ENCODE assay signal across 8 cellular contexts in the genomic region with DNA sequence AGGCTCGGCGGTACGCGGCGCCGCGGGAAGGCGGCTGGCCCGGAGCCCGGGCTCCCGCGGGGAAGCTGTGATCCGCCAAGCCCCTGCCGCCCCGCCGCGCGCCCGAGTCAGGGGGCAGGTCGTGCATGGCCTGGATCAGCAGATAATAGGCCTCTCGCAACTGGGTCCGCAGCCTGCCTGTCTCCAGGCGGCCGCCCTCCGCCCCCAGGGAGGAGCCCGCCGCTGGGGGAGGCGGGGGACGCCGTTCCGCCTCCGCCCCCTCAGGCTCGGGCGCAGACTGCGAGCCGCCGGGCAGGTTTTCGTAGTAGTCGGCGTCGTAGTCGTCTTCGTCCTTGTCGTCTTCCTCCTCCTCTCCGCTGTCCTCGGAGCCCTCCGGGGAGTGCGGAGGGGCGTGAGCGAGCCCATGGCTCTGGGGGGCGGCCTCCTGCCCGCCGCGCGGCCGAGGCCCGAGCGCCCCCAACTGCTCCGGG. TPM values are rescaled to one million over a fixed set of nuclear protein-coding genes. Genes with fewer than 3 reads are reported as not detected.
A peak's percentile ranks its signal among the peaks of the same experiment; 100 is the strongest.
DNase-seq lines count a peak whose midpoint lies in the region; ATAC-seq, FAIRE-seq and TF ChIP-seq lines count a peak whose summit lies in the region.

A gene with protein sequence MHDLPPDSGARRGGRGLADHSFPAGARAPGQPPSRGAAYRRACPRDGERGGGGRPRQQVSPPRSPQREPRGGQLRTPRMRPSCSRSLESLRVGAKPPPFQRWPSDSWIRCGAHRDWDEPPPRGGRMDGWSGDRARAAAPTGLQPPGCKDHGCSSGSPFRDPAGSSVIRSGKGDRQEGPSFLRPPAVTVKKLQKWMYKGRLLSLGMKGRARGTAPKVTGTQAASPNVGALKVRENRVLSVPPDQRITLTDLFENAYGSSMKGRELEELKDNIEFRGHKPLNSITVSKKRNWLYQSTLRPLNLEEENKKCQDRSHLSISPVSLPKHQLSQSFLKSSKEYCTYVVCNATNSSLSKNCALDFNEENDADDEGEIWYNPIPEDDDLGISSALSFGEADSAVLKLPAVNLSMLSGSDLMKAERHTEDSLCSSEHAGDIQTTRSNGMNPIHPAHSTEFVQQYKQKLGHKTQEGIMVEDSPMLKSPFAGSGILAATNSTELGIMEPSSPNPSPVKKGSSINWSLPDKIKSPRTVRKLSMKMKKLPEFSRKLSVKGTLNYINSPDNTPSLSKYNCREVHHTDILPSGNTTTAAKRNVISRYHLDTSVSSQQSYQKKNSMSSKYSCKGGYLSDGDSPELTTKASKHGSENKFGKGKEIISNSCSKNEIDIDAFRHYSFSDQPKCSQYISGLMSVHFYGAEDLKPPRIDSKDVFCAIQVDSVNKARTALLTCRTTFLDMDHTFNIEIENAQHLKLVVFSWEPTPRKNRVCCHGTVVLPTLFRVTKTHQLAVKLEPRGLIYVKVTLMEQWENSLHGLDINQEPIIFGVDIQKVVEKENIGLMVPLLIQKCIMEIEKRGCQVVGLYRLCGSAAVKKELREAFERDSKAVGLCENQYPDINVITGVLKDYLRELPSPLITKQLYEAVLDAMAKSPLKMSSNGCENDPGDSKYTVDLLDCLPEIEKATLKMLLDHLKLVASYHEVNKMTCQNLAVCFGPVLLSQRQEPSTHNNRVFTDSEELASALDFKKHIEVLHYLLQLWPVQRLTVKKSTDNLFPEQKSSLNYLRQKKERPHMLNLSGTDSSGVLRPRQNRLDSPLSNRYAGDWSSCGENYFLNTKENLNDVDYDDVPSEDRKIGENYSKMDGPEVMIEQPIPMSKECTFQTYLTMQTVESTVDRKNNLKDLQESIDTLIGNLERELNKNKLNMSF (minus strand): TSS at position 147 of the 470 bp plus-strand sequence. CDS start 20 bp downstream, at position 127.

- no peaks in the 10 kb centered on the region for H3K9me3 ChIP-seq in HUES6 (ENCODE audit: control insufficient read depth, insufficient read depth, low read depth, low read length)
- no peaks in the 10 kb centered on the region for H3K9me3 ChIP-seq in ovary
- no peaks in the 10 kb centered on the region for H3K9me3 ChIP-seq in thyroid gland

- H3K4me3 ChIP-seq in HUES6 (ENCODE audit: low read depth, low read length) (peak within 1 kb of the TSS; percentile 97), ovary (peak within 1 kb of the TSS; percentile 98), thyroid gland (replicated peaks in 1 of 3) (peak within 1 kb of the TSS; percentile 65 to 80 (median 72))

- H3K4me1 ChIP-seq in HUES6 (ENCODE audit: control insufficient read depth, insufficient read depth, low read length) (peaks cover 7% of the 10 kb centered on the region; the same call in 1 of the 2 replicates), ovary (ENCODE audit: insufficient read depth) (no peaks in the 10 kb centered on the region), thyroid gland (peaks cover 0 to 17% of the 10 kb centered on the region in 2 donors)

- intact Hi-C loops in ovary (cut with DNase I) (no loop called here), thyroid gland (cut with DNase I) (loop anchor here (5.0 kb wide), 1 partner anchor 56 kb away; a partner anchor contains a TSS)

- H3K27me3 ChIP-seq in HUES6 (ENCODE audit: control insufficient read depth, insufficient read depth, low read length) (no peaks in the 10 kb centered on the region; the same call in 1 of the 2 replicates), ovary (no peaks in the 10 kb centered on the region), thyroid gland (no peaks in the 10 kb centered on the region)

- POLR2A ChIA-PET in RWPE1 (lab: Yijun Ruan, JAX; ENCODE audit: low non-redundant PET) = interaction anchor here (1.1 kb wide), 1 partner anchor 24 kb away, joined by 3 read pairs; no protein-coding TSS in a partner anchor

- ATAC-seq in GM21515 (IDR thresholded peaks at IDR 0.05; ENCODE audit: unreplicated experiment) = peak; percentile 81

- DNase-seq in D721Med (ENCODE audit: insufficient read length, low spot score) = peak; percentile 70
- DNase-seq in RWPE1 (ENCODE audit: low spot score) = peak; percentile 66
- DNase-seq in activated naive CD4-positive, alpha-beta T cell (lab: John Stamatoyannopoulos, UW) = peak; percentile 45 to 83 (median 60)
- DNase-seq in glomerular visceral epithelial cell (ENCODE audit: extremely low spot score) = peak; percentile 83
- DNase-seq in ovary = peak; percentile 72 to 79 (median 75)
- DNase-seq in thyroid gland = peak; percentile 89 to 91

- H3K9ac ChIP-seq in HUES6 (ENCODE audit: low read length) = peak within 1 kb of the TSS; percentile 85

- CTCF ChIA-PET in RWPE1 (lab: Yijun Ruan, JAX) = no interaction called here

- H3K36me3 ChIP-seq in HUES6 (ENCODE audit: control insufficient read depth, insufficient read depth, low read length) = no peaks in the 10 kb centered on the region
- no peaks in the 10 kb centered on the region for H3K36me3 ChIP-seq in ovary
- H3K36me3 ChIP-seq in thyroid gland = no peaks in the 10 kb centered on the region

- no peak for FAIRE-seq in D721Med (lab: Jason Lieb, UNC)

- H3K27ac ChIP-seq in HUES6 (ENCODE audit: low read depth, low read length) (peak within 1 kb of the TSS; percentile 94), RWPE1 (no peak within 1 kb of the TSS), ovary (peak within 1 kb of the TSS; percentile 80 to 96), thyroid gland (peak within 1 kb of the TSS; percentile 95 to 97 (median 95))

- no peak for TF ChIP-seq CTCF in D721Med (IDR thresholded peaks at IDR 0.05; ENCODE audit: insufficient read depth, missing control alignments)
- no peak for TF ChIP-seq CTCF in RWPE1 (conservative IDR thresholded peaks at IDR 0.05; ENCODE audit: low read depth)
- no peak for TF ChIP-seq CTCF in ovary (IDR thresholded peaks at IDR 0.05)
- TF ChIP-seq CTCF in thyroid gland (IDR thresholded peaks at IDR 0.05) = no peak

- no peak for TF ChIP-seq EP300 in ovary (IDR thresholded peaks at IDR 0.05)

- TF ChIP-seq POLR2A in ovary (IDR thresholded peaks at IDR 0.05) = peak; percentile 35
- TF ChIP-seq POLR2A in thyroid gland (IDR thresholded peaks at IDR 0.05) = peak; percentile 73 to 95

- WGBS in ovary, 3 donors = 0% methylated on average over 17 to 59 of the region's 59 CpGs
- WGBS in thyroid gland, 2 donors = 0% methylated on average over 5 of the region's 59 CpGs; no CpG with 5 or more reads in 1 of the 2 donors

RNA-seq across cellular contexts. Expression of the gene that starts here (rescaled TPM):
- 10 to 100 TPM in 2 of 7 donors, 1 to 10 TPM in 5; 6.7 to 12.3 (median 7.8) TPM for total RNA-seq in ovary
- polyA plus RNA-seq in ovary = 1 to 10 TPM; 1.2 to 2.3 TPM
- 10 to 100 TPM; 15.2 to 30.8 (median 20.5) TPM for total RNA-seq in thyroid gland
